ENCODE assay signal across 9 cellular contexts in the genomic region with DNA sequence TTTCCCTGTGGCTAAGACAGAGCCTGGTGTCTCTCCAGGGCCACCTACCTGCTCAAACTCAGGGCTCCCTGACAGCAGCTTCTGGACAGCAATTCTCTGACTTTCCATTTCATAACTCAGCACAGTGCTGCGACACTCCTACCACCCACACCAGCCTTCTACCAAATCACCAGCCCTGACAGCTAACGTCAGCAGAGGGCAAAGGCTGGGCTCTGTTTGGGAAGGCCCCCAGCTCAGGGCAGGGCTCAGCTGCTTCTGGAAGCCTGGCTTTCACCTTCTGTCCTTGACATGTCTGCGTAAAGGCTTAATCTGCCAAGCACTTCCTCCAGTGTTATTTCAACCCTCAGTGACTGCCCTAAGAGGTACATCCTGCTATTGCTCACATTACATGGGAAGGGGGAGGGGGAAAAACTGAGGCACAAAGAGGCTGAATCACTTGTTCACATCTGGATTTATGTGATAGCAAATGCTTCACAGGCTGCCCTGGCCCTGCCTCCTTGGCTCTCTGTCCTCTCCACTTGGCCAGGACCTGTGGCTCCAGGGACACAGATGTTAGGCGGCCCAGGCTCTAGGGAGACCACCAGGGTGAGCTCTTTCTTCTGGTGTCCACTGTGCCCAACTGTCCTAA.
DNase-seq lines count a peak whose midpoint lies in the region; ATAC-seq and TF ChIP-seq lines count a peak whose summit lies in the region.
"Had no signal": no experiment of that assay in that cellular context is flagged by ENCODE, and none has a peak within 500 bp of the region (broad histone marks: within the 10 kb centered on the region; RNA-seq: fewer than 3 reads in every experiment).

No MANE protein-coding gene starts in this region.

- H3K4me3 Mint-ChIP-seq in activated CD4-positive, alpha-beta T cell treated with anti-CD3 and anti-CD28 coated beads, Interleukin-2, amount 10 ng/mL, durations not matched to agents 24 days and 14 days = no peak overlapping the region
- H3K4me3 Mint-ChIP-seq in chondrocyte (ENCODE audit: unreplicated experiment) = no peak overlapping the region

- no peaks in the 10 kb centered on the region for H3K27me3 Mint-ChIP-seq in activated CD4-positive, alpha-beta T cell treated with anti-CD3 and anti-CD28 coated beads, Interleukin-2, amount 10 ng/mL, durations not matched to agents 24 days and 14 days
- H3K27me3 Mint-ChIP-seq in chondrocyte (ENCODE audit: low read depth) = no peaks in the 10 kb centered on the region

- DNase-seq in activated CD4-positive, alpha-beta T cell treated with anti-CD3 and anti-CD28 coated beads, Interleukin-2, amount 10 ng/mL, durations not matched to agents 24 days and 14 days = peak; percentile 58
- DNase-seq in activated CD4-positive, alpha-beta T cell treated with anti-CD3 and anti-CD28 coated beads, Interleukin-2, amount 50 U/mL, for 1 hour = no peak
- DNase-seq in chondrocyte (ENCODE audit: low spot score) (peak; percentile 72), left lobe of liver (ENCODE audit: low spot score) (peak; percentile 89), stromal cell of bone marrow (ENCODE audit: low read depth) (peak; percentile 33), SW 1271 (lab: John Stamatoyannopoulos, UW) (no peak), NCI-H1436 (lab: John Stamatoyannopoulos, UW) (no peak)
- DNase-seq: substantia nigra had no signal

- H3K4me1 Mint-ChIP-seq in activated CD4-positive, alpha-beta T cell treated with anti-CD3 and anti-CD28 coated beads, Interleukin-2, amount 10 ng/mL, durations not matched to agents 24 days and 14 days = peaks cover 11% of the 10 kb centered on the region
- H3K4me1 Mint-ChIP-seq in chondrocyte (ENCODE audit: low read depth) = peaks cover 15% of the 10 kb centered on the region

- H3K9me3 Mint-ChIP-seq in activated CD4-positive, alpha-beta T cell treated with anti-CD3 and anti-CD28 coated beads, Interleukin-2, amount 10 ng/mL, durations not matched to agents 24 days and 14 days = no peaks in the 10 kb centered on the region
- no peaks in the 10 kb centered on the region for H3K9me3 Mint-ChIP-seq in chondrocyte (ENCODE audit: low read depth)

- H3K27ac Mint-ChIP-seq in activated CD4-positive, alpha-beta T cell treated with anti-CD3 and anti-CD28 coated beads, Interleukin-2, amount 10 ng/mL, durations not matched to agents 24 days and 14 days = peak overlapping the region; percentile 39
- H3K27ac Mint-ChIP-seq in chondrocyte (ENCODE audit: unreplicated experiment) = peak overlapping the region; percentile 5

- no peaks in the 10 kb centered on the region for H3K36me3 Mint-ChIP-seq in activated CD4-positive, alpha-beta T cell treated with anti-CD3 and anti-CD28 coated beads, Interleukin-2, amount 10 ng/mL, durations not matched to agents 24 days and 14 days (ENCODE audit: low read depth)
- peaks cover 5% of the 10 kb centered on the region for H3K36me3 Mint-ChIP-seq in chondrocyte (ENCODE audit: low read depth)

- peak; percentile 93 for ATAC-seq in left lobe of liver
- ATAC-seq in GM18517 (IDR thresholded peaks at IDR 0.05; ENCODE audit: unreplicated experiment) = no peak

- intact Hi-C loops in activated CD4-positive, alpha-beta T cell treated with anti-CD3 and anti-CD28 coated beads, Interleukin-2, amount 10 ng/mL, durations not matched to agents 24 days and 14 days (cut with micrococcal nuclease) = loop anchor here (5.0 to 10.0 kb wide), 3 partner anchors 266 to 993 kb away; no protein-coding TSS in a partner anchor

- peak; percentile 13 for TF ChIP-seq CTCF in chondrocyte (IDR thresholded peaks at IDR 0.05)

Comparison
In these comparisons a context has a peak if more than half of its experiments do, and no peak if none do; other contexts are left out.
1. DNase-seq: peak in activated CD4-positive, alpha-beta T cell treated with anti-CD3 and anti-CD28 coated beads, Interleukin-2, amount 10 ng/mL, durations not matched to agents 24 days and 14 days (single experiment), chondrocyte (single experiment), left lobe of liver (single experiment) and stromal cell of bone marrow (single experiment); none in activated CD4-positive, alpha-beta T cell treated with anti-CD3 and anti-CD28 coated beads, Interleukin-2, amount 50 U/mL, for 1 hour (single experiment), SW 1271 (0 of 2) and NCI-H1436 (single experiment).